ENCODE assay signal across 20 cellular contexts in the genomic region with DNA sequence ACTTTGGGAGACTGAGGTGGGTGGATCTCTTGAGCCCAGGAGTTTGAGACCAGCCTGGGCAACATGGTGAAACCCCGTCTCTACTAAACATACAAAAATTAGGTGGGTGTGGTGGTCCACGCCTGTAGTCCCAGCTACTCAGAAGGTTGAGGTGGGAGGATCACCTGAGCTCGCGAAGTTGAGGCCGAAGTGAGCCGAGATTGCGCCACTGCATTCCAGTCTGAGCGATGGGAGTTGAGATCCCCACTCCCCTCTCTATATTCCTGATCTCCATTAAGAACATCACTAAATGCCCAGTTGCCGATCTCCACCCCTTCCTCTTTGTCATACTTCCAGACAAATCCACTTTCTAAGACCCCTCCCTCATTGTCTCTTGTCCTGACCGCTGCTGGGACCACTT. TPM values are rescaled to one million over a fixed set of nuclear protein-coding genes. Genes with fewer than 3 reads are reported as not detected.
A peak's percentile ranks its signal among the peaks of the same experiment; 100 is the strongest.
DNase-seq lines count a peak whose midpoint lies in the region; ATAC-seq and TF ChIP-seq lines count a peak whose summit lies in the region.
"Had no signal": no experiment of that assay in that cellular context is flagged by ENCODE, and none has a peak within 500 bp of the region (broad histone marks: within the 10 kb centered on the region; RNA-seq: fewer than 3 reads in every experiment).

No MANE protein-coding gene starts in this region.

- H3K9me3 Mint-ChIP-seq in activated CD8-positive, alpha-beta T cell treated with anti-CD3 and anti-CD28 coated beads, Interleukin-2, amount 10 ng/mL, durations not matched to agents 7 days and 5 days (ENCODE audit: insufficient read depth) = no peaks in the 10 kb centered on the region
- H3K9me3 Mint-ChIP-seq in activated CD8-positive, alpha-beta T cell treated with anti-CD3 and anti-CD28 coated beads for 36 hours = no peaks in the 10 kb centered on the region
- no peaks in the 10 kb centered on the region for H3K9me3 Mint-ChIP-seq in central memory CD8-positive, alpha-beta T cell
- no peaks in the 10 kb centered on the region for H3K9me3 Mint-ChIP-seq in stimulated activated effector memory CD8-positive, alpha-beta T cell treated with anti-CD3 and anti-CD28 coated beads, Interleukin-12 subunit alpha, Interleukin-12 subunit beta, amount 100 ng/mL, for 72 hours
- H3K9me3 Mint-ChIP-seq in effector memory CD8-positive, alpha-beta T cell = no peaks in the 10 kb centered on the region
- H3K9me3 Mint-ChIP-seq: H9 had no signal

- H3K36me3 ChIP-seq in BLaER1 treated with 17β-estradiol and CSF1 and Interleukin-3, amounts not matched to agents 10 nM and 100 nM = no peaks in the 10 kb centered on the region

- no peaks in the 10 kb centered on the region for H4K20me1 ChIP-seq in BLaER1 treated with 17β-estradiol and CSF1 and Interleukin-3, amounts not matched to agents 10 nM and 100 nM

- H3K36me3 Mint-ChIP-seq in activated CD8-positive, alpha-beta T cell treated with anti-CD3 and anti-CD28 coated beads, Interleukin-2, amount 10 ng/mL, durations not matched to agents 7 days and 5 days (ENCODE audit: low read depth) = peaks cover 13% of the 10 kb centered on the region
- peaks cover 2% of the 10 kb centered on the region for H3K36me3 Mint-ChIP-seq in activated CD8-positive, alpha-beta T cell treated with anti-CD3 and anti-CD28 coated beads for 36 hours (ENCODE audit: low read depth)
- peaks cover 2% of the 10 kb centered on the region for H3K36me3 Mint-ChIP-seq in central memory CD8-positive, alpha-beta T cell (ENCODE audit: insufficient read depth)
- peaks cover 12% of the 10 kb centered on the region for H3K36me3 Mint-ChIP-seq in stimulated activated effector memory CD8-positive, alpha-beta T cell treated with anti-CD3 and anti-CD28 coated beads, Interleukin-12 subunit alpha, Interleukin-12 subunit beta, amount 100 ng/mL, for 72 hours
- peaks cover 7% of the 10 kb centered on the region for H3K36me3 Mint-ChIP-seq in effector memory CD8-positive, alpha-beta T cell (ENCODE audit: insufficient read depth)
- H3K36me3 Mint-ChIP-seq: CD4-positive, alpha-beta memory T cell had no signal

- H3K4me2 ChIP-seq in BLaER1 treated with 17β-estradiol and CSF1 and Interleukin-3, amounts not matched to agents 10 nM and 100 nM = peak overlapping the region in 6 of 11 experiments; percentile 26 to 94 (median 90); a peak in 4 of 22 replicates

- no peaks in the 10 kb centered on the region for H3K27me3 Mint-ChIP-seq in activated CD8-positive, alpha-beta T cell treated with anti-CD3 and anti-CD28 coated beads, Interleukin-2, amount 10 ng/mL, durations not matched to agents 7 days and 5 days (ENCODE audit: low read depth)
- H3K27me3 Mint-ChIP-seq in activated CD8-positive, alpha-beta T cell treated with anti-CD3 and anti-CD28 coated beads for 36 hours = no peaks in the 10 kb centered on the region
- H3K27me3 Mint-ChIP-seq in central memory CD8-positive, alpha-beta T cell = no peaks in the 10 kb centered on the region
- H3K27me3 Mint-ChIP-seq in effector memory CD8-positive, alpha-beta T cell = no peaks in the 10 kb centered on the region
- H3K27me3 Mint-ChIP-seq: CD4-positive, alpha-beta memory T cell had no signal

- no peak overlapping the region for H3K4me3 Mint-ChIP-seq in activated CD8-positive, alpha-beta T cell treated with anti-CD3 and anti-CD28 coated beads, Interleukin-2, amount 10 ng/mL, durations not matched to agents 7 days and 5 days
- no peak overlapping the region for H3K4me3 Mint-ChIP-seq in activated CD8-positive, alpha-beta T cell treated with anti-CD3 and anti-CD28 coated beads for 36 hours
- H3K4me3 Mint-ChIP-seq in central memory CD8-positive, alpha-beta T cell = no peak overlapping the region
- no peak overlapping the region for H3K4me3 Mint-ChIP-seq in stimulated activated effector memory CD8-positive, alpha-beta T cell treated with anti-CD3 and anti-CD28 coated beads, Interleukin-12 subunit alpha, Interleukin-12 subunit beta, amount 100 ng/mL, for 72 hours
- no peak overlapping the region for H3K4me3 Mint-ChIP-seq in effector memory CD8-positive, alpha-beta T cell
- H3K4me3 Mint-ChIP-seq: H9 had no signal

- no peaks in the 10 kb centered on the region for H3K9me3 ChIP-seq in BLaER1 treated with 17β-estradiol and CSF1 and Interleukin-3, amounts not matched to agents 10 nM and 100 nM (replicated peaks in 1 of 11)

- CTCF ChIA-PET in activated CD8-positive, alpha-beta T cell treated with anti-CD3 and anti-CD28 coated beads, Interleukin-2, amount 10 ng/mL, durations not matched to agents 7 days and 5 days (lab: Charles Lee) = interaction anchor here (1.7 to 7.5 kb wide), 3 partner anchors 19 to 22 kb away, joined by 3 to 60 read pairs (median 31); no protein-coding TSS in a partner anchor
- CTCF ChIA-PET in activated CD8-positive, alpha-beta T cell treated with anti-CD3 and anti-CD28 coated beads for 36 hours (lab: Charles Lee) = interaction anchor here (0.6 to 19.1 kb wide), 6 partner anchors 13 to 206 kb away, joined by 3 to 189 read pairs (median 4); no protein-coding TSS in a partner anchor

- 0 out of 22 replicates have a peak overlapping the region, but pooled peaks of 1 of the 11 experiments have one; percentile 85 for H3K27ac ChIP-seq in BLaER1 treated with 17β-estradiol and CSF1 and Interleukin-3, amounts not matched to agents 10 nM and 100 nM

- no peak for ATAC-seq in activated CD8-positive, alpha-beta T cell treated with anti-CD3 and anti-CD28 coated beads, Interleukin-2, amount 10 ng/mL, durations not matched to agents 7 days and 5 days
- ATAC-seq in activated CD8-positive, alpha-beta T cell treated with anti-CD3 and anti-CD28 coated beads for 36 hours = no peak
- ATAC-seq in central memory CD8-positive, alpha-beta T cell (replicated peaks; ENCODE audit: extremely low read depth, poor library complexity, severe bottlenecking) = no peak
- no peak for ATAC-seq in stimulated activated effector memory CD8-positive, alpha-beta T cell treated with anti-CD3 and anti-CD28 coated beads, Interleukin-12 subunit alpha, Interleukin-12 subunit beta, amount 100 ng/mL, for 72 hours
- no peak for ATAC-seq in HG03280 (IDR thresholded peaks at IDR 0.05; ENCODE audit: unreplicated experiment)
- no peak for ATAC-seq in effector memory CD8-positive, alpha-beta T cell (replicated peaks)

- H3K4me1 Mint-ChIP-seq in activated CD8-positive, alpha-beta T cell treated with anti-CD3 and anti-CD28 coated beads, Interleukin-2, amount 10 ng/mL, durations not matched to agents 7 days and 5 days (ENCODE audit: low read depth) = peaks cover 56% of the 10 kb centered on the region
- H3K4me1 Mint-ChIP-seq in activated CD8-positive, alpha-beta T cell treated with anti-CD3 and anti-CD28 coated beads for 36 hours (ENCODE audit: low read depth) = peaks cover 42% of the 10 kb centered on the region
- H3K4me1 Mint-ChIP-seq in central memory CD8-positive, alpha-beta T cell = peaks cover 48% of the 10 kb centered on the region
- H3K4me1 Mint-ChIP-seq in stimulated activated effector memory CD8-positive, alpha-beta T cell treated with anti-CD3 and anti-CD28 coated beads, Interleukin-12 subunit alpha, Interleukin-12 subunit beta, amount 100 ng/mL, for 72 hours = peaks cover 56% of the 10 kb centered on the region
- peaks cover 41 to 45% of the 10 kb centered on the region in 2 donors for H3K4me1 Mint-ChIP-seq in effector memory CD8-positive, alpha-beta T cell (ENCODE audit: low read depth in 2 of 2)

- no peak for TF ChIP-seq CTCF in activated CD8-positive, alpha-beta T cell treated with anti-CD3 and anti-CD28 coated beads for 36 hours (IDR thresholded peaks at IDR 0.05)

- peak overlapping the region; percentile 44 for H3K27ac Mint-ChIP-seq in activated CD8-positive, alpha-beta T cell treated with anti-CD3 and anti-CD28 coated beads, Interleukin-2, amount 10 ng/mL, durations not matched to agents 7 days and 5 days
- no peak overlapping the region for H3K27ac Mint-ChIP-seq in activated CD8-positive, alpha-beta T cell treated with anti-CD3 and anti-CD28 coated beads for 36 hours
- peak overlapping the region; percentile 94 for H3K27ac Mint-ChIP-seq in central memory CD8-positive, alpha-beta T cell (ENCODE audit: low read depth)
- H3K27ac Mint-ChIP-seq in stimulated activated effector memory CD8-positive, alpha-beta T cell treated with anti-CD3 and anti-CD28 coated beads, Interleukin-12 subunit alpha, Interleukin-12 subunit beta, amount 100 ng/mL, for 72 hours = peak overlapping the region; percentile 99
- peak overlapping the region in 1 of 2 donors; percentile 99 for H3K27ac Mint-ChIP-seq in effector memory CD8-positive, alpha-beta T cell

- intact Hi-C loops in activated CD8-positive, alpha-beta T cell treated with anti-CD3 and anti-CD28 coated beads for 36 hours (cut with micrococcal nuclease) = no loop called here

- peaks cover 39 to 76% (median 62%) of the 10 kb centered on the region in 10 experiments for H3K4me1 ChIP-seq in BLaER1 treated with 17β-estradiol and CSF1 and Interleukin-3, amounts not matched to agents 10 nM and 100 nM

- H3K9ac ChIP-seq in BLaER1 treated with 17β-estradiol and CSF1 and Interleukin-3, amounts not matched to agents 10 nM and 100 nM = no peak overlapping the region

- no peak for DNase-seq in activated CD8-positive, alpha-beta T cell treated with anti-CD3 and anti-CD28 coated beads, Interleukin-2, amount 10 ng/mL, durations not matched to agents 7 days and 5 days
- no peak for DNase-seq in activated CD8-positive, alpha-beta T cell treated with anti-CD3 and anti-CD28 coated beads for 36 hours
- no peak for DNase-seq in central memory CD8-positive, alpha-beta T cell (ENCODE audit: low spot score in 2 of 2)
- DNase-seq in stimulated activated effector memory CD8-positive, alpha-beta T cell treated with anti-CD3 and anti-CD28 coated beads, Interleukin-12 subunit alpha, Interleukin-12 subunit beta, amount 100 ng/mL, for 72 hours (ENCODE audit: low spot score in 2 of 2) = no peak
- DNase-seq in LoVo (ENCODE audit: low spot score) = no peak
- DNase-seq in effector memory CD8-positive, alpha-beta T cell = no peak
- DNase-seq: 8988T; AML-193; C1 segment of cervical spinal cord; CD4-positive, alpha-beta memory T cell; COR-L47; DMS153; DMS79 treated with DMSO at 0.1 percent for 48 hours; EL; GDM1; GOT3; H9; IMR-90 had no signal

- POLR2A ChIA-PET in activated CD8-positive, alpha-beta T cell treated with anti-CD3 and anti-CD28 coated beads, Interleukin-2, amount 10 ng/mL, durations not matched to agents 7 days and 5 days (lab: Charles Lee) = no interaction called here
- POLR2A ChIA-PET in activated CD8-positive, alpha-beta T cell treated with anti-CD3 and anti-CD28 coated beads for 36 hours (lab: Charles Lee) = no interaction called here

- no peak overlapping the region for H3K4me3 ChIP-seq in BLaER1 treated with 17β-estradiol and CSF1 and Interleukin-3, amounts not matched to agents 10 nM and 100 nM

- no peaks in the 10 kb centered on the region for H3K27me3 ChIP-seq in BLaER1 treated with 17β-estradiol and CSF1 and Interleukin-3, amounts not matched to agents 10 nM and 100 nM

RNA-seq across cellular contexts. Expression of gene ZNF652, which starts 24.3 kb away (rescaled TPM):
- 10 to 100 TPM; 27.3 to 27.9 TPM for total RNA-seq in activated CD8-positive, alpha-beta T cell treated with anti-CD3 and anti-CD28 coated beads, Interleukin-2, amount 10 ng/mL, durations not matched to agents 7 days and 5 days
- total RNA-seq in activated CD8-positive, alpha-beta T cell treated with anti-CD3 and anti-CD28 coated beads for 36 hours = 1 to 10 TPM; 6.4 to 6.7 TPM

RNA-seq across cellular contexts. Expression of gene PHB1, which starts 28.3 kb away (rescaled TPM):
- 100 to 1,000 TPM; 181 to 183 TPM for total RNA-seq in activated CD8-positive, alpha-beta T cell treated with anti-CD3 and anti-CD28 coated beads, Interleukin-2, amount 10 ng/mL, durations not matched to agents 7 days and 5 days
- 100 to 1,000 TPM; 363 to 381 TPM for total RNA-seq in activated CD8-positive, alpha-beta T cell treated with anti-CD3 and anti-CD28 coated beads for 36 hours
